In genomic region chr5:145408048-145408341, GRCh38 we compare ENCODE assay signal across 16 cellular contexts.
DNase-seq lines count a peak whose midpoint lies in the region; ATAC-seq and TF ChIP-seq lines count a peak whose summit lies in the region.
"Had no signal": no experiment of that assay in that cellular context is flagged by ENCODE, and none has a peak within 500 bp of the region (broad histone marks: within the 10 kb centered on the region; RNA-seq: fewer than 3 reads in every experiment).

No MANE protein-coding gene starts in this region.

- H3K27ac ChIP-seq in endodermal cell (ENCODE audit: low read depth, low read length) (no peak overlapping the region), adrenal gland (no peak overlapping the region)

- no peak overlapping the region for H3K9ac ChIP-seq in endodermal cell (ENCODE audit: extremely low read depth, low read length, poor library complexity, severe bottlenecking)

- no peaks in the 10 kb centered on the region for H3K27me3 Mint-ChIP-seq in endodermal cell (ENCODE audit: insufficient read depth)
- H3K27me3 Mint-ChIP-seq: activated naive CD8-positive, alpha-beta T cell treated with anti-CD3 and anti-CD28 coated beads, Interleukin-2, amount 10 ng/mL, durations not matched to agents 7 days and 5 days; naive B cell had no signal

- H3K4me1 ChIP-seq in endodermal cell (ENCODE audit: control insufficient read depth, insufficient read depth, low read length) (no peaks in the 10 kb centered on the region), adrenal gland (replicated peaks in 1 of 2) (no peaks in the 10 kb centered on the region)

- H3K4me1 Mint-ChIP-seq in endodermal cell: no peaks in the 10 kb centered on the region
- H3K4me1 Mint-ChIP-seq: activated naive CD8-positive, alpha-beta T cell treated with anti-CD3 and anti-CD28 coated beads, Interleukin-2, amount 10 ng/mL, durations not matched to agents 7 days and 5 days; naive B cell had no signal

- intact Hi-C loops in adrenal gland (cut with DNase I): no loop called here

- WGBS in endodermal cell (ENCODE audit: insufficient coverage in 1 of 2, insufficient read length in 1 of 2), 2 experiments: 93% methylated on average over 1 of the region's 1 CpG; no CpG with 5 or more reads in 1 of the 2 experiments
- WGBS in adrenal gland, 4 donors: 81 to 95% (median 90%) methylated on average over 1 of the region's 1 CpG

- H3K27me3 ChIP-seq in endodermal cell (ENCODE audit: control insufficient read depth, insufficient read depth, low read length, poor library complexity, severe bottlenecking) (no peaks in the 10 kb centered on the region), adrenal gland (no peaks in the 10 kb centered on the region)

- peaks cover 35% of the 10 kb centered on the region for H3K9me3 ChIP-seq in endodermal cell (ENCODE audit: control insufficient read depth, low read length)
- no peaks in the 10 kb centered on the region for H3K9me3 ChIP-seq in adrenal gland (replicated peaks in 1 of 3)

- peaks cover 71% of the 10 kb centered on the region for H3K9me3 Mint-ChIP-seq in endodermal cell

- no peak overlapping the region for H3K4me3 Mint-ChIP-seq in endodermal cell
- H3K4me3 Mint-ChIP-seq: activated naive CD8-positive, alpha-beta T cell treated with anti-CD3 and anti-CD28 coated beads, Interleukin-2, amount 10 ng/mL, durations not matched to agents 7 days and 5 days had no signal

- no peak for TF ChIP-seq CTCF in endodermal cell (conservative IDR thresholded peaks at IDR 0.05)
- no peak for TF ChIP-seq CTCF in adrenal gland (IDR thresholded peaks at IDR 0.05)

- H3K36me3 Mint-ChIP-seq in endodermal cell (ENCODE audit: low read depth): no peaks in the 10 kb centered on the region
- H3K36me3 Mint-ChIP-seq: activated naive CD8-positive, alpha-beta T cell treated with anti-CD3 and anti-CD28 coated beads, Interleukin-2, amount 10 ng/mL, durations not matched to agents 7 days and 5 days had no signal

- no peak for TF ChIP-seq POLR2A in adrenal gland (IDR thresholded peaks at IDR 0.05)

- DNase-seq in endodermal cell: no peak
- no peak for DNase-seq in adrenal gland
- DNase-seq in NCI-H774 (lab: John Stamatoyannopoulos, UW): no peak
- no peak for DNase-seq in Kasumi-1 (lab: John Stamatoyannopoulos, UW)
- DNase-seq: activated CD8-positive, alpha-beta memory T cell treated with anti-CD3 and anti-CD28 coated beads, Interleukin-2, amount 50 U/mL, for 48 hours; activated naive CD8-positive, alpha-beta T cell treated with anti-CD3 and anti-CD28 coated beads, Interleukin-2, amount 10 ng/mL, durations not matched to agents 7 days and 5 days; central memory CD4-positive, alpha-beta T cell; naive B cell; NCI-H1092 treated with DMSO at 0.1 percent for 48 hours; stimulated activated CD4-positive, alpha-beta T cell treated with anti-CD3 and anti-CD28 coated beads, Interleukin-4, amount 100 ng/mL, for 4 hours; stimulated activated naive CD4-positive, alpha-beta T cell treated with Interleukin-2 at 50 U/mL for 16 hours had no signal

- peak; percentile 66 for ATAC-seq in GM18858 (IDR thresholded peaks at IDR 0.05; ENCODE audit: unreplicated experiment)
- ATAC-seq in GM21515 (IDR thresholded peaks at IDR 0.05; ENCODE audit: unreplicated experiment): peak; percentile 61
- ATAC-seq in HG02970 (IDR thresholded peaks at IDR 0.05; ENCODE audit: low FRiP score, unreplicated experiment): peak; percentile 50
- ATAC-seq in HG03520 (IDR thresholded peaks at IDR 0.05; ENCODE audit: unreplicated experiment): peak; percentile 57
- ATAC-seq: SK-N-SH treated with all-trans-retinoic acid at 6 μM for 48 hours had no signal

- H3K4me3 ChIP-seq in endodermal cell (ENCODE audit: low read length) (no peak overlapping the region), adrenal gland (no peak overlapping the region)

- H3K27ac Mint-ChIP-seq in endodermal cell: no peak overlapping the region
- H3K27ac Mint-ChIP-seq: activated naive CD8-positive, alpha-beta T cell treated with anti-CD3 and anti-CD28 coated beads, Interleukin-2, amount 10 ng/mL, durations not matched to agents 7 days and 5 days; naive B cell had no signal

- no peaks in the 10 kb centered on the region for H3K36me3 ChIP-seq in endodermal cell (ENCODE audit: control insufficient read depth, insufficient read depth, low read length)
- no peaks in the 10 kb centered on the region for H3K36me3 ChIP-seq in adrenal gland (replicated peaks in 1 of 2)
